27 cellular contexts compared by ENCODE assay signal in the genomic region with DNA sequence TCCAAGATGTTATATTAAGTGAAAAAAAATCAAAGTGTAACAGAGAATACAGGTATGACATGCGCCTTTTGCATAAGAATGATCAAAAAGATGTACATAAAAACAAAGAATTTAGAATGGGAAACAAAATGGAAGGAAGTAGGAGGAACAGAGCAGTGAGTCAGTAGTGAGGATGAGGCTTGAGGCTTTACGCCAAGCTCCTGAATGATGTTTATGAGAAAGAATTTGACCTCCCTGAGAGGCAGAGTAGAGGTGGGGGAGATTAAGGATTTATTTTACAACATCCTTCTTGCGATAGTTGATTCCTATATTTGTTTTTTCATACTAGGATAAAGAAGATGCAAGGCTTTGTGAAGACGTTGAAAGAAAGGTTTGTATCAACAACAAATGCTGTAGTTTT.
DNase-seq lines count a peak whose midpoint lies in the region; ATAC-seq, FAIRE-seq and TF ChIP-seq lines count a peak whose summit lies in the region.
"Had no signal": no experiment of that assay in that cellular context is flagged by ENCODE, and none has a peak within 500 bp of the region (broad histone marks: within the 10 kb centered on the region; RNA-seq: fewer than 3 reads in every experiment).

No MANE protein-coding gene starts in this region.

- H3K27ac Mint-ChIP-seq in astrocyte (ENCODE audit: unreplicated experiment), result no peak overlapping the region
- H3K27ac Mint-ChIP-seq: activated naive CD8-positive, alpha-beta T cell treated with anti-CD3 and anti-CD28 coated beads, Interleukin-2, amount 50 U/mL, for 24 hours; HFFc6; stimulated activated effector memory CD8-positive, alpha-beta T cell treated with anti-CD3 and anti-CD28 coated beads, Interleukin-12 subunit alpha, Interleukin-12 subunit beta, amount 100 ng/mL, for 72 hours had no signal

- H3K9me3 ChIP-seq in astrocyte (ENCODE audit: insufficient read depth, low read depth, low read length) (no peaks in the 10 kb centered on the region), keratinocyte (ENCODE audit: control insufficient read depth, low read depth, low read length) (no peaks in the 10 kb centered on the region), WERI-Rb-1 (ENCODE audit: severe bottlenecking) (no peaks in the 10 kb centered on the region)
- H3K9me3 ChIP-seq: body of pancreas, heart left ventricle, Peyer's patch, right atrium auricular region had no signal

- H3K79me2 ChIP-seq in astrocyte (ENCODE audit: insufficient read depth, low read length) (no peaks in the 10 kb centered on the region), keratinocyte (ENCODE audit: control insufficient read depth, insufficient read depth, low read length) (no peaks in the 10 kb centered on the region)
- H3K79me2 ChIP-seq: parathyroid adenoma had no signal

- H3K36me3 ChIP-seq in astrocyte (ENCODE audit: insufficient read depth, low read length) (no peaks in the 10 kb centered on the region), keratinocyte (ENCODE audit: control insufficient read depth in 2 of 2, extremely low read depth in 1 of 2, insufficient read depth in 2 of 2, low read length in 2 of 2) (no peaks in the 10 kb centered on the region), WERI-Rb-1 (no peaks in the 10 kb centered on the region)
- H3K36me3 ChIP-seq: heart left ventricle, Peyer's patch, right atrium auricular region had no signal

- TF ChIP-seq CTCF in C4-2B (conservative IDR thresholded peaks at IDR 0.05) (no peak), astrocyte (IDR thresholded peaks at IDR 0.05; ENCODE audit: insufficient read depth, low read depth, low read length) (no peak), keratinocyte (optimal IDR thresholded peaks at IDR 0.05 in 1 of 3, IDR thresholded peaks at IDR 0.05 in 1 of 3, conservative IDR thresholded peaks at IDR 0.05 in 1 of 3; ENCODE audit: extremely low read depth in 1 of 3, insufficient read depth in 2 of 3, low read length in 3 of 3) (no peak), WERI-Rb-1 (IDR thresholded peaks at IDR 0.05; ENCODE audit: low read depth, low read length) (no peak)

- no peaks in the 10 kb centered on the region for H3K27me3 ChIP-seq in astrocyte (ENCODE audit: insufficient read depth, low read length)
- H3K27me3 ChIP-seq in keratinocyte (ENCODE audit: control insufficient read depth, extremely low read depth, insufficient read depth, low read length), result no peaks in the 10 kb centered on the region
- H3K27me3 ChIP-seq in WERI-Rb-1 (ENCODE audit: insufficient read depth, low read depth, severe bottlenecking), result no peaks in the 10 kb centered on the region
- H3K27me3 ChIP-seq: body of pancreas, Peyer's patch, right atrium auricular region had no signal

- no peak for ATAC-seq in GM18517 (IDR thresholded peaks at IDR 0.05; ENCODE audit: unreplicated experiment)
- ATAC-seq: activated naive CD8-positive, alpha-beta T cell treated with anti-CD3 and anti-CD28 coated beads, Interleukin-2, amount 50 U/mL, for 24 hours; body of pancreas; heart left ventricle; left cardiac atrium; stimulated activated effector memory CD8-positive, alpha-beta T cell treated with anti-CD3 and anti-CD28 coated beads, Interleukin-12 subunit alpha, Interleukin-12 subunit beta, amount 100 ng/mL, for 72 hours had no signal

- peak overlapping the region; percentile 69; the same call in 1 of the 2 replicates for H3K27ac ChIP-seq in C4-2B
- H3K27ac ChIP-seq in astrocyte (ENCODE audit: low read depth, low read length), result no peak overlapping the region
- H3K27ac ChIP-seq in keratinocyte (ENCODE audit: control insufficient read depth, insufficient read depth, low read length), result peak overlapping the region; percentile 77
- no peak overlapping the region for H3K27ac ChIP-seq in WERI-Rb-1
- H3K27ac ChIP-seq: body of pancreas, heart left ventricle, parathyroid adenoma, Peyer's patch, right atrium auricular region had no signal

- H3K9me1 ChIP-seq in keratinocyte (ENCODE audit: control insufficient read depth, extremely low read depth, insufficient read depth, low read length), result no peaks in the 10 kb centered on the region

- no peaks in the 10 kb centered on the region for H4K20me1 ChIP-seq in astrocyte (ENCODE audit: insufficient read depth, low read length)
- H4K20me1 ChIP-seq in keratinocyte (ENCODE audit: control insufficient read depth, extremely low read depth, insufficient read depth, low read length), result no peaks in the 10 kb centered on the region

- no peaks in the 10 kb centered on the region for H3K9me3 Mint-ChIP-seq in astrocyte (ENCODE audit: unreplicated experiment)
- H3K9me3 Mint-ChIP-seq: activated naive CD8-positive, alpha-beta T cell treated with anti-CD3 and anti-CD28 coated beads, Interleukin-2, amount 50 U/mL, for 24 hours; neural crest cell; stimulated activated effector memory CD8-positive, alpha-beta T cell treated with anti-CD3 and anti-CD28 coated beads, Interleukin-12 subunit alpha, Interleukin-12 subunit beta, amount 100 ng/mL, for 72 hours had no signal

- peaks cover 12% of the 10 kb centered on the region for H3K4me1 ChIP-seq in astrocyte (ENCODE audit: insufficient read depth, low read length)
- peaks cover 18% of the 10 kb centered on the region for H3K4me1 ChIP-seq in keratinocyte (ENCODE audit: control insufficient read depth, extremely low read depth, insufficient read depth, low read length)
- H3K4me1 ChIP-seq: body of pancreas, parathyroid adenoma, Peyer's patch had no signal

- H3K36me3 Mint-ChIP-seq in astrocyte (ENCODE audit: low read depth, unreplicated experiment), result no peaks in the 10 kb centered on the region
- H3K36me3 Mint-ChIP-seq: stimulated activated effector memory CD8-positive, alpha-beta T cell treated with anti-CD3 and anti-CD28 coated beads, Interleukin-12 subunit alpha, Interleukin-12 subunit beta, amount 100 ng/mL, for 72 hours had no signal

- dilution Hi-C loops in keratinocyte (cut with MboI; ENCODE audit: extremely low pct_ligation_motif_present, low sequenced_read_pairs), result no loop called here

- FAIRE-seq in astrocyte (lab: Jason Lieb, UNC) (no peak), keratinocyte (lab: Jason Lieb, UNC) (peak; percentile 78)
- FAIRE-seq: GM18507, TTC549 had no signal

- H3K4me3 ChIP-seq in astrocyte (ENCODE audit: insufficient read depth, low read depth, low read length), result no peak overlapping the region
- H3K4me3 ChIP-seq in keratinocyte (ENCODE audit: control insufficient read depth in 2 of 3, extremely low read depth in 1 of 3, insufficient read depth in 2 of 3, low read depth in 1 of 3, low read length in 3 of 3), result peak overlapping the region in 2 of 3 experiments; percentile 35 to 44
- H3K4me3 ChIP-seq in WERI-Rb-1 (ENCODE audit: low read depth, low read length), result no peak overlapping the region
- H3K4me3 ChIP-seq: body of pancreas, heart left ventricle, Peyer's patch, right atrium auricular region had no signal

- DNase-seq in HT1080 (ENCODE audit: low read depth) (peak; percentile 84), astrocyte (ENCODE audit: low read depth) (no peak), keratinocyte (ENCODE audit: low read depth, low spot score) (no peak), WERI-Rb-1 (no peak)
- no peak for DNase-seq in activated T-cell treated with anti-CD3 and anti-CD28 coated beads, Interleukin-2, amount 50 U/mL, for 48 hours
- no peak for DNase-seq in stimulated activated CD8-positive, alpha-beta memory T cell treated with anti-CD3 and anti-CD28 coated beads, Interleukin-4, amount 100 ng/mL, for 48 hours
- DNase-seq: activated CD4-positive, alpha-beta T cell treated with anti-CD3 and anti-CD28 coated beads for 1 hour; activated gamma-delta T cell; activated naive CD8-positive, alpha-beta T cell treated with anti-CD3 and anti-CD28 coated beads, Interleukin-2, amount 50 U/mL, for 24 hours; activated T-cell treated with anti-CD3 and anti-CD28 coated beads, Interleukin-2, amount 50 U/mL, for 1 hour; body of pancreas; heart left ventricle; HFFc6; left cardiac atrium; NCI-H1092 treated with DMSO at 0.1 percent for 48 hours; NCI-H1930; Peyer's patch; stimulated activated CD4-positive, alpha-beta T cell treated with anti-CD3 and anti-CD28 coated beads, Interleukin-2, amount 100 ng/mL, for 48 hours; T-helper 1 cell had no signal

- peak overlapping the region; percentile 63 for H3K4me2 ChIP-seq in astrocyte (ENCODE audit: low read length)
- peak overlapping the region; percentile 76 for H3K4me2 ChIP-seq in keratinocyte (ENCODE audit: control insufficient read depth, extremely low read depth, insufficient read depth, low read depth, low read length)

- H3K4me1 Mint-ChIP-seq in astrocyte (ENCODE audit: low read depth, unreplicated experiment), result no peaks in the 10 kb centered on the region

- H3K27me3 Mint-ChIP-seq in astrocyte (ENCODE audit: low read depth, unreplicated experiment), result peaks cover under 1% of the 10 kb centered on the region

- peak overlapping the region; percentile 24 for H3K9ac ChIP-seq in astrocyte (ENCODE audit: low read length)
- peak overlapping the region; percentile 50 for H3K9ac ChIP-seq in keratinocyte (ENCODE audit: control insufficient read depth, extremely low read depth, insufficient read depth, low read length)
- H3K9ac ChIP-seq: parathyroid adenoma had no signal

- H2AFZ ChIP-seq in astrocyte (ENCODE audit: low read depth, low read length) (no peak overlapping the region), keratinocyte (ENCODE audit: control insufficient read depth, low read length) (peak overlapping the region; percentile 58)
- H2AFZ ChIP-seq: parathyroid adenoma had no signal

- no peak overlapping the region for H3K4me3 Mint-ChIP-seq in astrocyte (ENCODE audit: unreplicated experiment)
- H3K4me3 Mint-ChIP-seq: activated naive CD8-positive, alpha-beta T cell treated with anti-CD3 and anti-CD28 coated beads, Interleukin-2, amount 50 U/mL, for 24 hours; HFFc6; neural crest cell; stimulated activated effector memory CD8-positive, alpha-beta T cell treated with anti-CD3 and anti-CD28 coated beads, Interleukin-12 subunit alpha, Interleukin-12 subunit beta, amount 100 ng/mL, for 72 hours had no signal

Comparison
In these comparisons a context has a peak if more than half of its experiments do, and no peak if none do; other contexts are left out.
1. H3K27ac ChIP-seq: peak in C4-2B (single experiment) and keratinocyte (single experiment); none in astrocyte (single experiment) and WERI-Rb-1 (single experiment).
2. H3K4me3 ChIP-seq: peak in keratinocyte (2 of 3); none in astrocyte (single experiment) and WERI-Rb-1 (single experiment).